31 cellular contexts compared by ENCODE assay signal in genomic region chr6:19438566-19439353, GRCh38.
"Had no signal": no experiment of that assay in that cellular context is flagged by ENCODE, and none has a peak within 500 bp of the region (broad histone marks: within the 10 kb centered on the region; RNA-seq: fewer than 3 reads in every experiment).

No MANE protein-coding gene starts in this region.

- H3K4me3 Mint-ChIP-seq: activated CD4-positive, alpha-beta memory T cell treated with anti-CD3 and anti-CD28 coated beads for 36 hours; activated naive CD4-positive, alpha-beta T cell treated with anti-CD3 and anti-CD28 coated beads, Interleukin-2, amount 10 ng/mL, durations not matched to agents 7 days and 5 days; activated naive CD8-positive, alpha-beta T cell treated with anti-CD3 and anti-CD28 coated beads, Interleukin-2, amount 10 ng/mL, durations not matched to agents 7 days and 5 days; activated T-helper 1 cell treated with anti-CD3 and anti-CD28 coated beads, Interleukin-12 subunit alpha, Interleukin-12 subunit beta, Interleukin-2, Interleukin-4 antibody, amounts not matched to agents 30 ng/mL and 10 ng/mL and 1 ng/mL, durations not matched to agents 14 hours and 24 hours and 36 hours; central memory CD8-positive, alpha-beta T cell; nephron progenitor cell; T-helper 1 cell treated with Interleukin-12 subunit alpha and Interleukin-12 subunit beta and Interleukin-4 antibody, amounts not matched to agents 30 μg/mL and 1 μg/mL, for 36 hours had no signal

- H2AFZ ChIP-seq: parathyroid adenoma had no signal

- H3K79me2 ChIP-seq: parathyroid adenoma had no signal

- ATAC-seq: activated CD4-positive, CD25-positive, alpha-beta regulatory T cell treated with anti-CD3 and anti-CD28 coated beads, Interleukin-2, amount 50 U/mL, for 24 hours; psoas muscle; right cardiac atrium had no signal

- H3K4me1 Mint-ChIP-seq: activated naive CD4-positive, alpha-beta T cell treated with anti-CD3 and anti-CD28 coated beads, Interleukin-2, amount 10 ng/mL, durations not matched to agents 7 days and 5 days; activated naive CD8-positive, alpha-beta T cell treated with anti-CD3 and anti-CD28 coated beads, Interleukin-2, amount 10 ng/mL, durations not matched to agents 7 days and 5 days; central memory CD8-positive, alpha-beta T cell had no signal

- H3K36me3 Mint-ChIP-seq: activated CD4-positive, alpha-beta memory T cell treated with anti-CD3 and anti-CD28 coated beads for 36 hours; activated naive CD4-positive, alpha-beta T cell treated with anti-CD3 and anti-CD28 coated beads, Interleukin-2, amount 10 ng/mL, durations not matched to agents 7 days and 5 days; activated naive CD8-positive, alpha-beta T cell treated with anti-CD3 and anti-CD28 coated beads, Interleukin-2, amount 10 ng/mL, durations not matched to agents 7 days and 5 days had no signal

- H3K4me3 ChIP-seq: ascending aorta, esophagus squamous epithelium, left ventricle myocardium inferior, psoas muscle, spleen, suprapubic skin, tibial nerve had no signal

- H3K9me3 ChIP-seq: ascending aorta, esophagus squamous epithelium, left ventricle myocardium inferior, psoas muscle, spleen, suprapubic skin, tibial nerve had no signal

- H3K4me1 ChIP-seq: ascending aorta, left ventricle myocardium inferior, parathyroid adenoma, psoas muscle, spleen, suprapubic skin, tibial nerve had no signal

- H3K27ac Mint-ChIP-seq: activated CD4-positive, alpha-beta memory T cell treated with anti-CD3 and anti-CD28 coated beads for 36 hours; activated naive CD4-positive, alpha-beta T cell treated with anti-CD3 and anti-CD28 coated beads, Interleukin-2, amount 10 ng/mL, durations not matched to agents 7 days and 5 days; activated naive CD8-positive, alpha-beta T cell treated with anti-CD3 and anti-CD28 coated beads, Interleukin-2, amount 10 ng/mL, durations not matched to agents 7 days and 5 days; activated T-helper 1 cell treated with anti-CD3 and anti-CD28 coated beads, Interleukin-12 subunit alpha, Interleukin-12 subunit beta, Interleukin-2, Interleukin-4 antibody, amounts not matched to agents 30 ng/mL and 10 ng/mL and 1 ng/mL, durations not matched to agents 14 hours and 24 hours and 36 hours; nephron progenitor cell; T-helper 1 cell treated with Interleukin-12 subunit alpha and Interleukin-12 subunit beta and Interleukin-4 antibody, amounts not matched to agents 30 μg/mL and 1 μg/mL, for 36 hours had no signal

- H3K27me3 ChIP-seq: ascending aorta, esophagus squamous epithelium, spleen, suprapubic skin, tibial nerve had no signal

- H3K27me3 Mint-ChIP-seq: activated CD4-positive, alpha-beta memory T cell treated with anti-CD3 and anti-CD28 coated beads for 36 hours; activated naive CD4-positive, alpha-beta T cell treated with anti-CD3 and anti-CD28 coated beads, Interleukin-2, amount 10 ng/mL, durations not matched to agents 7 days and 5 days; activated naive CD8-positive, alpha-beta T cell treated with anti-CD3 and anti-CD28 coated beads, Interleukin-2, amount 10 ng/mL, durations not matched to agents 7 days and 5 days; central memory CD8-positive, alpha-beta T cell had no signal

- H3K9ac ChIP-seq: parathyroid adenoma had no signal

- DNase-seq: activated CD4-positive, alpha-beta memory T cell treated with anti-CD3 and anti-CD28 coated beads for 36 hours; activated CD4-positive, alpha-beta T cell treated with anti-CD3 and anti-CD28 coated beads for 48 hours; activated CD8-positive, alpha-beta memory T cell treated with anti-CD3 and anti-CD28 coated beads, Interleukin-2, amount 50 U/mL, for 4 hours; activated gamma-delta T cell; activated naive CD4-positive, alpha-beta T cell treated with anti-CD3 and anti-CD28 coated beads, Interleukin-2, amount 10 ng/mL, durations not matched to agents 7 days and 5 days; activated naive CD8-positive, alpha-beta T cell treated with anti-CD3 and anti-CD28 coated beads, Interleukin-2, amount 10 ng/mL, durations not matched to agents 7 days and 5 days; activated T-cell treated with anti-CD3 and anti-CD28 coated beads, Interleukin-2, amount 50 U/mL, for 1 hour; dermis blood vessel endothelial cell; effector CD4-positive, alpha-beta T cell; esophagus squamous epithelium; foreskin melanocyte; kidney glomerular epithelial cell; left ventricle myocardium inferior; nephron progenitor cell; occipital lobe; psoas muscle; right cardiac atrium; spleen; stimulated activated naive CD4-positive, alpha-beta T cell; SW 1271; T-helper 9 cell; WERI-Rb-1 had no signal

- H3K27ac ChIP-seq: ascending aorta, epithelial cell of prostate, esophagus squamous epithelium, left ventricle myocardium inferior, parathyroid adenoma, psoas muscle, spleen, suprapubic skin, tibial nerve, WERI-Rb-1 had no signal

- H3K36me3 ChIP-seq: ascending aorta, esophagus squamous epithelium, left ventricle myocardium inferior, spleen, suprapubic skin, tibial nerve, WERI-Rb-1 had no signal
